In genomic region chr20:53214392-53214791, GRCh38 we compare ENCODE assay signal across 15 cellular contexts.
A peak's percentile ranks its signal among the peaks of the same experiment; 100 is the strongest.
DNase-seq lines count a peak whose midpoint lies in the region; ATAC-seq lines count a peak whose summit lies in the region.
"Had no signal": no experiment of that assay in that cellular context is flagged by ENCODE, and none has a peak within 500 bp of the region (broad histone marks: within the 10 kb centered on the region; RNA-seq: fewer than 3 reads in every experiment).

No MANE protein-coding gene starts in this region.

- H3K4me1 ChIP-seq in naive thymus-derived CD4-positive, alpha-beta T cell (ENCODE audit: control insufficient read depth in 2 of 2, insufficient read depth in 2 of 2, low read length in 2 of 2) = peaks cover 0 to 33% of the 10 kb centered on the region in 2 donors

- H3K36me3 ChIP-seq in naive thymus-derived CD4-positive, alpha-beta T cell (ENCODE audit: control insufficient read depth in 2 of 3, insufficient read depth in 3 of 3, low read length in 3 of 3) = no peaks in the 10 kb centered on the region
- H3K36me3 ChIP-seq: BLaER1 treated with 17β-estradiol and CSF1 and Interleukin-3, amounts not matched to agents 10 nM and 100 nM had no signal

- H3K27ac ChIP-seq in naive thymus-derived CD4-positive, alpha-beta T cell (ENCODE audit: low read depth, low read length) = peak overlapping the region; percentile 61
- H3K27ac ChIP-seq: BLaER1 treated with 17β-estradiol and CSF1 and Interleukin-3, amounts not matched to agents 10 nM and 100 nM; HL-60 had no signal

- peaks cover 3% of the 10 kb centered on the region for H3K36me3 Mint-ChIP-seq in activated CD4-positive, alpha-beta T cell treated with anti-CD3 and anti-CD28 coated beads, Interleukin-2, amount 10 ng/mL, durations not matched to agents 24 days and 14 days (ENCODE audit: low read depth)
- H3K36me3 Mint-ChIP-seq in activated naive CD4-positive, alpha-beta T cell treated with anti-CD3 and anti-CD28 coated beads, Interleukin-2, amount 50 U/mL, for 72 hours = peaks cover 0 to 27% of the 10 kb centered on the region in 2 donors
- peaks cover 0 to 5% (median 0%) of the 10 kb centered on the region in 5 donors for H3K36me3 Mint-ChIP-seq in naive thymus-derived CD4-positive, alpha-beta T cell
- H3K36me3 Mint-ChIP-seq: CD4-positive, CD25-positive, alpha-beta regulatory T cell had no signal

- H3K27me3 ChIP-seq in naive thymus-derived CD4-positive, alpha-beta T cell (ENCODE audit: control insufficient read depth in 2 of 2, insufficient read depth in 2 of 2, low read length in 2 of 2) = no peaks in the 10 kb centered on the region
- H3K27me3 ChIP-seq: BLaER1 treated with 17β-estradiol and CSF1 and Interleukin-3, amounts not matched to agents 10 nM and 100 nM had no signal

- intact Hi-C loops in activated CD4-positive, alpha-beta T cell treated with anti-CD3 and anti-CD28 coated beads, Interleukin-2, amount 10 ng/mL, durations not matched to agents 24 days and 14 days (cut with micrococcal nuclease) = loop anchor here (10.0 kb wide), 2 partner anchors 720 to 910 kb away; no protein-coding TSS in a partner anchor
- intact Hi-C loops in naive thymus-derived CD4-positive, alpha-beta T cell (cut with micrococcal nuclease) = loop anchor here (2.0 to 10.0 kb wide), 6 partner anchors 140 to 990 kb away; partner anchors contain the start of gene PFDN4 (in 1 of the 2)
- intact Hi-C loops in left colon (cut with DNase I, micrococcal nuclease) = no loop called here

- no peak for ATAC-seq in activated naive CD4-positive, alpha-beta T cell treated with anti-CD3 and anti-CD28 coated beads, Interleukin-2, amount 50 U/mL, for 72 hours
- no peak for ATAC-seq in naive thymus-derived CD4-positive, alpha-beta T cell
- ATAC-seq in left colon = no peak
- ATAC-seq: GM23338 had no signal

- peaks cover 29% of the 10 kb centered on the region for H3K4me1 Mint-ChIP-seq in activated CD4-positive, alpha-beta T cell treated with anti-CD3 and anti-CD28 coated beads, Interleukin-2, amount 10 ng/mL, durations not matched to agents 24 days and 14 days
- H3K4me1 Mint-ChIP-seq in naive thymus-derived CD4-positive, alpha-beta T cell = peaks cover 18 to 50% (median 41%) of the 10 kb centered on the region in 7 donors

- no peaks in the 10 kb centered on the region for H3K9me3 ChIP-seq in naive thymus-derived CD4-positive, alpha-beta T cell (ENCODE audit: control insufficient read depth in 2 of 3, low read length in 3 of 3)
- H3K9me3 ChIP-seq: BLaER1 treated with 17β-estradiol and CSF1 and Interleukin-3, amounts not matched to agents 10 nM and 100 nM had no signal

- POLR2A ChIA-PET in naive thymus-derived CD4-positive, alpha-beta T cell (lab: Charles Lee) = no interaction called here

- H3K27me3 Mint-ChIP-seq in activated CD4-positive, alpha-beta T cell treated with anti-CD3 and anti-CD28 coated beads, Interleukin-2, amount 10 ng/mL, durations not matched to agents 24 days and 14 days = no peaks in the 10 kb centered on the region
- H3K27me3 Mint-ChIP-seq in naive thymus-derived CD4-positive, alpha-beta T cell = no peaks in the 10 kb centered on the region
- H3K27me3 Mint-ChIP-seq: CD4-positive, CD25-positive, alpha-beta regulatory T cell had no signal

- peaks cover 4% of the 10 kb centered on the region for H3K9me3 Mint-ChIP-seq in activated CD4-positive, alpha-beta T cell treated with anti-CD3 and anti-CD28 coated beads, Interleukin-2, amount 10 ng/mL, durations not matched to agents 24 days and 14 days
- H3K9me3 Mint-ChIP-seq in activated naive CD4-positive, alpha-beta T cell treated with anti-CD3 and anti-CD28 coated beads, Interleukin-2, amount 50 U/mL, for 72 hours = peaks cover 0 to 7% of the 10 kb centered on the region in 2 donors
- H3K9me3 Mint-ChIP-seq in naive thymus-derived CD4-positive, alpha-beta T cell = no peaks in the 10 kb centered on the region
- H3K9me3 Mint-ChIP-seq: CD4-positive, CD25-positive, alpha-beta regulatory T cell; GM23338 had no signal

- H3K27ac Mint-ChIP-seq in activated CD4-positive, alpha-beta T cell treated with anti-CD3 and anti-CD28 coated beads, Interleukin-2, amount 10 ng/mL, durations not matched to agents 24 days and 14 days = no peak overlapping the region
- H3K27ac Mint-ChIP-seq in activated naive CD4-positive, alpha-beta T cell treated with anti-CD3 and anti-CD28 coated beads, Interleukin-2, amount 50 U/mL, for 72 hours = peak overlapping the region; percentile 70 to 79
- H3K27ac Mint-ChIP-seq in naive thymus-derived CD4-positive, alpha-beta T cell = peak overlapping the region; percentile 76 to 95 (median 86)
- H3K27ac Mint-ChIP-seq: GM23338 had no signal

- H3K4me3 ChIP-seq in naive thymus-derived CD4-positive, alpha-beta T cell (ENCODE audit: low read length) = no peak overlapping the region
- H3K4me3 ChIP-seq: BLaER1 treated with 17β-estradiol and CSF1 and Interleukin-3, amounts not matched to agents 10 nM and 100 nM; GM12878; GM23338 had no signal

- CTCF ChIA-PET in naive thymus-derived CD4-positive, alpha-beta T cell (lab: Charles Lee) = interaction anchor here (0.6 to 5.3 kb wide), 3 partner anchors 332 to 902 kb away, joined by 3 to 44 read pairs (median 5); no protein-coding TSS in a partner anchor

- DNase-seq in activated CD4-positive, alpha-beta T cell treated with anti-CD3 and anti-CD28 coated beads, Interleukin-2, amount 10 ng/mL, durations not matched to agents 24 days and 14 days = no peak
- DNase-seq in activated CD4-positive, alpha-beta T cell treated with anti-CD3 and anti-CD28 coated beads, Interleukin-2, amount 50 U/mL, for 48 hours = no peak
- DNase-seq in activated naive CD4-positive, alpha-beta T cell treated with anti-CD3 and anti-CD28 coated beads, Interleukin-2, amount 50 U/mL, for 72 hours (ENCODE audit: low spot score in 2 of 2) = no peak
- no peak for DNase-seq in activated naive CD4-positive, alpha-beta T cell treated with anti-CD3 and anti-CD28 coated beads, Interleukin-2, amount 50 U/mL, for 16 hours
- DNase-seq in naive thymus-derived CD4-positive, alpha-beta T cell = no peak
- DNase-seq in SW480 (ENCODE audit: low spot score) = no peak
- no peak for DNase-seq in left colon
- DNase-seq: ACHN; CD4-positive, CD25-positive, alpha-beta regulatory T cell; DMS79; H7 had no signal

- H3K4me3 Mint-ChIP-seq in activated CD4-positive, alpha-beta T cell treated with anti-CD3 and anti-CD28 coated beads, Interleukin-2, amount 10 ng/mL, durations not matched to agents 24 days and 14 days = peak overlapping the region; percentile 32
- peak overlapping the region in 7 of 10 donors; percentile 3 to 67 (median 60) for H3K4me3 Mint-ChIP-seq in naive thymus-derived CD4-positive, alpha-beta T cell
- H3K4me3 Mint-ChIP-seq: GM23338 had no signal

Comparison
In these comparisons a context has a peak if more than half of its experiments do, and no peak if none do; other contexts are left out.
1. intact Hi-C loops: an anchor here in activated CD4-positive, alpha-beta T cell treated with anti-CD3 and anti-CD28 coated beads, Interleukin-2, amount 10 ng/mL, durations not matched to agents 24 days and 14 days (10.0 kb wide) and naive thymus-derived CD4-positive, alpha-beta T cell (2.0 to 10.0 kb wide); none called in left colon.